14 cellular contexts compared by ENCODE assay signal in genomic region chr9:134690301-134690751, GRCh38. TPM values are rescaled to one million over a fixed set of nuclear protein-coding genes. Genes with fewer than 3 reads are reported as not detected.
DNase-seq lines count a peak whose midpoint lies in the region; FAIRE-seq and TF ChIP-seq lines count a peak whose summit lies in the region.
"Had no signal": no experiment of that assay in that cellular context is flagged by ENCODE, and none has a peak within 500 bp of the region (broad histone marks: within the 10 kb centered on the region; RNA-seq: fewer than 3 reads in every experiment).

No MANE protein-coding gene starts in this region.

- no peaks in the 10 kb centered on the region for H3K27me3 ChIP-seq in AG04450 (ENCODE audit: control insufficient read depth, insufficient read depth, low read length)
- H3K27me3 ChIP-seq in esophagus muscularis mucosa, result no peaks in the 10 kb centered on the region
- no peaks in the 10 kb centered on the region for H3K27me3 ChIP-seq in skeletal muscle satellite cell (ENCODE audit: control insufficient read depth, insufficient read depth, low read length)
- no peaks in the 10 kb centered on the region for H3K27me3 ChIP-seq in prostate gland (replicated peaks; ENCODE audit: insufficient read depth)

- no peak overlapping the region for H3K4me2 ChIP-seq in skeletal muscle satellite cell (ENCODE audit: low read length)

- H3K27ac ChIP-seq in AG04450 (ENCODE audit: low read depth, low read length) (peak overlapping the region; percentile 31), esophagus muscularis mucosa (replicated peaks in 1 of 4) (peak overlapping the region; percentile 3 to 34 (median 14)), kidney (ENCODE audit: low read depth in 2 of 2, low read length in 2 of 2) (no peak overlapping the region), prostate gland (no peak overlapping the region)

- WGBS in esophagus muscularis mucosa, result 75% methylated on average over 14 of the region's 15 CpGs
- WGBS in prostate gland, result 75% methylated on average over 14 of the region's 15 CpGs

- H3K9me3 ChIP-seq in AG04450 (ENCODE audit: control insufficient read depth, insufficient read depth, low read length), result no peaks in the 10 kb centered on the region
- no peaks in the 10 kb centered on the region for H3K9me3 ChIP-seq in esophagus muscularis mucosa
- H3K9me3 ChIP-seq in kidney (ENCODE audit: control insufficient read depth in 1 of 2, low read length in 2 of 2), result no peaks in the 10 kb centered on the region
- H3K9me3 ChIP-seq in skeletal muscle satellite cell (replicated peaks; ENCODE audit: low read length), result no peaks in the 10 kb centered on the region
- no peaks in the 10 kb centered on the region for H3K9me3 ChIP-seq in prostate gland
- H3K9me3 ChIP-seq: HAP-1 had no signal

- intact Hi-C loops in esophagus muscularis mucosa (cut with DNase I) (loop anchor here (5.0 kb wide), 1 partner anchor 238 kb away; no protein-coding TSS in a partner anchor), kidney (cut with DNase I) (no loop called here), prostate gland (cut with DNase I) (no loop called here)

- H3K4me1 ChIP-seq in esophagus muscularis mucosa (peaks cover 3 to 53% (median 45%) of the 10 kb centered on the region in 4 donors), kidney (ENCODE audit: control insufficient read depth in 1 of 2, insufficient read depth in 1 of 2, low read depth in 1 of 2, low read length in 2 of 2) (no peaks in the 10 kb centered on the region), skeletal muscle satellite cell (ENCODE audit: control insufficient read depth, insufficient read depth, low read length) (peaks cover 9% of the 10 kb centered on the region), prostate gland (replicated peaks) (no peaks in the 10 kb centered on the region)
- H3K4me1 ChIP-seq: HAP-1 had no signal

- TF ChIP-seq CTCF in AG04450 (IDR thresholded peaks at IDR 0.05; ENCODE audit: low read depth, low read length) (no peak), esophagus muscularis mucosa (IDR thresholded peaks at IDR 0.05) (no peak), kidney (IDR thresholded peaks at IDR 0.05; ENCODE audit: borderline replicate concordance, extremely low read depth, insufficient read depth) (no peak), prostate gland (IDR thresholded peaks at IDR 0.05) (no peak)

- DNase-seq in AG04450 (ENCODE audit: low read depth, low spot score) (no peak), esophagus muscularis mucosa (ENCODE audit: extremely low spot score) (no peak), kidney (peak; percentile 47), hepatic stellate cell (ENCODE audit: low spot score) (no peak), HuH-7.5 (ENCODE audit: low spot score) (no peak), prostate gland (ENCODE audit: low spot score) (no peak), NCI-H2107 treated with DMSO at 0.1 percent for 48 hours (lab: John Stamatoyannopoulos, UW; ENCODE audit: unreplicated experiment) (no peak)
- DNase-seq: COR-L47, NCI-H1930 had no signal

- FAIRE-seq in kidney (lab: Jason Lieb, UNC), result no peak
- FAIRE-seq: A204.1 had no signal

- H3K36me3 ChIP-seq in esophagus muscularis mucosa (peaks cover 0 to 30% (median 18%) of the 10 kb centered on the region in 4 donors), kidney (ENCODE audit: control insufficient read depth in 1 of 2, insufficient read depth in 2 of 2, low read length in 2 of 2) (no peaks in the 10 kb centered on the region), skeletal muscle satellite cell (ENCODE audit: insufficient read depth, low read length) (peaks cover 70% of the 10 kb centered on the region), prostate gland (no peaks in the 10 kb centered on the region)
- H3K36me3 ChIP-seq: HAP-1 had no signal

- TF ChIP-seq POLR2A in esophagus muscularis mucosa (IDR thresholded peaks at IDR 0.05; ENCODE audit: low read depth) (no peak), prostate gland (IDR thresholded peaks at IDR 0.05) (no peak)

- H3K4me3 ChIP-seq in AG04450 (ENCODE audit: low read depth, low read length) (no peak overlapping the region), esophagus muscularis mucosa (no peak overlapping the region), kidney (ENCODE audit: low read length in 2 of 2) (no peak overlapping the region), skeletal muscle satellite cell (ENCODE audit: low read length) (no peak overlapping the region), prostate gland (no peak overlapping the region)
- H3K4me3 ChIP-seq: HAP-1 had no signal

- TF ChIP-seq EP300 in esophagus muscularis mucosa (IDR thresholded peaks at IDR 0.05), result no peak

- CTCF ChIA-PET in AG04450 (lab: Charles Lee), result interaction anchor here (0.6 to 8.7 kb wide), 19 partner anchors 8 to 245 kb away, joined by 3 to 68 read pairs (median 6); no protein-coding TSS in a partner anchor

- H3K9ac ChIP-seq in kidney (ENCODE audit: low read length in 2 of 2) (no peak overlapping the region), skeletal muscle satellite cell (ENCODE audit: low read depth, low read length) (peak overlapping the region; percentile 30)

- POLR2A ChIA-PET in AG04450 (lab: Yijun Ruan, JAX), result interaction anchor here (1.2 kb wide), 1 partner anchor 241 kb away, joined by 4 read pairs; no protein-coding TSS in a partner anchor

RNA-seq across cellular contexts. Expression of gene COL5A1, which starts 48.7 kb away (rescaled TPM):
- polyA plus RNA-seq in AG04450 (2011; rRNA removed), result 73.3 and 91.7 TPM in 2 replicates
- polyA minus RNA-seq in AG04450 (2011; rRNA and poly(A)+ RNA removed), result 87.1 and 99.8 TPM in 2 replicates
- 10 to 100 TPM; 36.0 to 89.5 (median 56.4) TPM for total RNA-seq in esophagus muscularis mucosa
- total RNA-seq in kidney, result 23.8 TPM
- 2.4 TPM for polyA plus RNA-seq in kidney (ENCODE audit: insufficient read depth, low read depth, low replicate concordance)
- 64.6 and 148 TPM in 2 replicates for total RNA-seq in skeletal muscle satellite cell (2012; rRNA removed)
- 10 to 100 TPM; 16.9 to 36.0 TPM for total RNA-seq in prostate gland
- polyA plus RNA-seq: CD14-positive monocyte, IgD-negative memory B cell had no signal

Comparison
In these comparisons a context has a peak if more than half of its experiments do, and no peak if none do; other contexts are left out.
1. H3K27ac ChIP-seq: peak in AG04450 (single experiment) and esophagus muscularis mucosa (4 of 4); none in kidney (0 of 2) and prostate gland (0 of 2).